28 cellular contexts compared by ENCODE assay signal in the genomic region with DNA sequence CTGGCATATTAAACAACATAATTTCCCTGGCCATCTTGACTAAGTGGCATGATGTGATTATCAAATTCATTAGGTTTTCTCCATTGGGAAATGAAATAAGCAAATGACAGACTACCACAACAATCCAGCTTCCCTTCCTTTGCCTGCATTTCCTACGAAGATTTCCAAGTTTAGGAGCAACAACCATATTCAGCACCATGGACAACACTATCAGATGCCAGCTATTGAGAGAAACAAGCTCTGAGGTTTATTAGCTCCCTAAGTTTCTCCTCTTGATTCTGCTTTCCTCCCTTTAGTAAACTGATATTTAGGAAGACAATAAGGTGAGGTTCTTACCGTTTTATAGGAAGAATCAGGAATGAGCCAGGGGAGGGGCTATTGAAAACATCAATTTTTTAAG. TPM values are rescaled to one million over a fixed set of nuclear protein-coding genes. Genes with fewer than 3 reads are reported as not detected.
DNase-seq lines count a peak whose midpoint lies in the region; ATAC-seq and TF ChIP-seq lines count a peak whose summit lies in the region.
"Had no signal": no experiment of that assay in that cellular context is flagged by ENCODE, and none has a peak within 500 bp of the region (broad histone marks: within the 10 kb centered on the region; RNA-seq: fewer than 3 reads in every experiment).

No MANE protein-coding gene starts in this region.

- H3K27me3 Mint-ChIP-seq in GM23338 (ENCODE audit: insufficient read depth, low read depth, poor library complexity) (no peaks in the 10 kb centered on the region), endothelial cell (ENCODE audit: unreplicated experiment) (no peaks in the 10 kb centered on the region)
- peaks cover 33% of the 10 kb centered on the region for H3K27me3 Mint-ChIP-seq in activated T-cell treated with anti-CD3 and anti-CD28 coated beads, Interleukin-2, amount 50 U/mL, for 72 hours (ENCODE audit: low read depth)
- H3K27me3 Mint-ChIP-seq: activated CD4-positive, alpha-beta memory T cell treated with anti-CD3 and anti-CD28 coated beads for 36 hours; CD4-positive, alpha-beta memory T cell; stimulated activated naive CD8-positive, alpha-beta T cell treated with anti-CD3 and anti-CD28 coated beads, Interleukin-15, Interleukin-2, amounts not matched to agents 100 ng/mL and 50 ng/mL, for 24 hours; T-helper 17 cell had no signal

- ATAC-seq in GM23338: no peak; the same call in 2 of the 3 replicates
- no peak for ATAC-seq in activated T-cell treated with anti-CD3 and anti-CD28 coated beads, Interleukin-2, amount 50 U/mL, for 72 hours (replicated peaks in 1 of 2)
- ATAC-seq: activated T-cell treated with anti-CD3 and anti-CD28 coated beads, Interleukin-2, amount 50 U/mL, for 4 hours; left lobe of liver; T-helper 17 cell had no signal

- H3K79me2 ChIP-seq in GM23338 (replicated peaks; ENCODE audit: insufficient read depth): no peaks in the 10 kb centered on the region

- no peaks in the 10 kb centered on the region for H4K20me1 ChIP-seq in GM23338 (replicated peaks; ENCODE audit: insufficient read depth)

- H3K27ac ChIP-seq in GM23338 (ENCODE audit: low read depth): no peak overlapping the region
- H3K27ac ChIP-seq: esophagus squamous epithelium, HL-60, sigmoid colon, VCaP had no signal

- TF ChIP-seq CTCF in GM23338 (conservative IDR thresholded peaks at IDR 0.05; ENCODE audit: low read depth in 2 of 2) (no peak), endothelial cell (IDR thresholded peaks at IDR 0.05; ENCODE audit: unreplicated experiment) (no peak)

- no peaks in the 10 kb centered on the region for H3K9me2 ChIP-seq in GM23338 (ENCODE audit: insufficient read depth)

- no peak overlapping the region for H3K4me2 ChIP-seq in GM23338

- no peaks in the 10 kb centered on the region for H3K36me3 ChIP-seq in GM23338 (ENCODE audit: insufficient read depth)
- H3K36me3 ChIP-seq: esophagus squamous epithelium, sigmoid colon had no signal

- H2AFZ ChIP-seq in GM23338: no peak overlapping the region

- H3K4me1 Mint-ChIP-seq in GM23338: peaks cover 20% of the 10 kb centered on the region
- H3K4me1 Mint-ChIP-seq in endothelial cell (ENCODE audit: unreplicated experiment): no peaks in the 10 kb centered on the region
- H3K4me1 Mint-ChIP-seq in activated T-cell treated with anti-CD3 and anti-CD28 coated beads, Interleukin-2, amount 50 U/mL, for 72 hours (ENCODE audit: low read depth): no peaks in the 10 kb centered on the region
- H3K4me1 Mint-ChIP-seq: CD4-positive, alpha-beta memory T cell; T-helper 17 cell had no signal

- no peaks in the 10 kb centered on the region for H3F3A ChIP-seq in GM23338 (replicated peaks; ENCODE audit: low read depth)

- H3K9me3 Mint-ChIP-seq in GM23338: no peaks in the 10 kb centered on the region
- H3K9me3 Mint-ChIP-seq in endothelial cell (ENCODE audit: unreplicated experiment): no peaks in the 10 kb centered on the region
- H3K9me3 Mint-ChIP-seq in activated T-cell treated with anti-CD3 and anti-CD28 coated beads, Interleukin-2, amount 50 U/mL, for 72 hours: peaks cover 0 to 2% of the 10 kb centered on the region in 2 donors
- H3K9me3 Mint-ChIP-seq: activated CD4-positive, alpha-beta memory T cell treated with anti-CD3 and anti-CD28 coated beads for 36 hours; activated T-cell treated with anti-CD3 and anti-CD28 coated beads, Interleukin-2, amount 50 U/mL, for 4 hours; CD4-positive, alpha-beta memory T cell; stimulated activated naive CD8-positive, alpha-beta T cell treated with anti-CD3 and anti-CD28 coated beads, Interleukin-15, Interleukin-2, amounts not matched to agents 100 ng/mL and 50 ng/mL, for 24 hours had no signal

- no peaks in the 10 kb centered on the region for H3K27me3 ChIP-seq in GM23338 (ENCODE audit: insufficient read depth)
- H3K27me3 ChIP-seq: esophagus squamous epithelium, sigmoid colon had no signal

- H3K27ac Mint-ChIP-seq in GM23338 (no peak overlapping the region), endothelial cell (ENCODE audit: unreplicated experiment) (no peak overlapping the region)
- no peak overlapping the region for H3K27ac Mint-ChIP-seq in activated T-cell treated with anti-CD3 and anti-CD28 coated beads, Interleukin-2, amount 50 U/mL, for 72 hours
- H3K27ac Mint-ChIP-seq: activated CD4-positive, alpha-beta memory T cell treated with anti-CD3 and anti-CD28 coated beads for 36 hours; CD4-positive, alpha-beta memory T cell; stimulated activated naive CD8-positive, alpha-beta T cell treated with anti-CD3 and anti-CD28 coated beads, Interleukin-15, Interleukin-2, amounts not matched to agents 100 ng/mL and 50 ng/mL, for 24 hours; T-helper 17 cell had no signal

- no peak overlapping the region for H3K4me3 Mint-ChIP-seq in GM23338
- H3K4me3 Mint-ChIP-seq in endothelial cell (ENCODE audit: unreplicated experiment): no peak overlapping the region
- no peak overlapping the region for H3K4me3 Mint-ChIP-seq in activated T-cell treated with anti-CD3 and anti-CD28 coated beads, Interleukin-2, amount 50 U/mL, for 72 hours
- H3K4me3 Mint-ChIP-seq: activated CD4-positive, alpha-beta memory T cell treated with anti-CD3 and anti-CD28 coated beads for 36 hours; activated T-cell treated with anti-CD3 and anti-CD28 coated beads, Interleukin-2, amount 50 U/mL, for 4 hours; CD4-positive, alpha-beta memory T cell; stimulated activated naive CD8-positive, alpha-beta T cell treated with anti-CD3 and anti-CD28 coated beads, Interleukin-15, Interleukin-2, amounts not matched to agents 100 ng/mL and 50 ng/mL, for 24 hours; T-helper 17 cell had no signal

- H3K36me3 Mint-ChIP-seq in GM23338 (ENCODE audit: low read depth) (no peaks in the 10 kb centered on the region), endothelial cell (ENCODE audit: low read depth, unreplicated experiment) (no peaks in the 10 kb centered on the region)
- H3K36me3 Mint-ChIP-seq in activated T-cell treated with anti-CD3 and anti-CD28 coated beads, Interleukin-2, amount 50 U/mL, for 72 hours (ENCODE audit: insufficient read depth in 2 of 2): no peaks in the 10 kb centered on the region
- H3K36me3 Mint-ChIP-seq: activated CD4-positive, alpha-beta memory T cell treated with anti-CD3 and anti-CD28 coated beads for 36 hours; CD4-positive, alpha-beta memory T cell had no signal

- H3K4me1 ChIP-seq in GM23338 (ENCODE audit: insufficient read depth): no peaks in the 10 kb centered on the region
- H3K4me1 ChIP-seq: esophagus squamous epithelium, sigmoid colon had no signal

- DNase-seq in GM23338 (ENCODE audit: low spot score) (peak; percentile 49), RKO (ENCODE audit: low spot score) (peak; percentile 50), endothelial cell (ENCODE audit: low spot score) (peak; percentile 7), lung microvascular endothelial cell (ENCODE audit: low read depth in 2 of 2) (peak; percentile 0 to 2), DMS153 treated with DMSO at 0.1 percent for 48 hours (lab: John Stamatoyannopoulos, UW; ENCODE audit: unreplicated experiment) (no peak), NCI-H748 (lab: John Stamatoyannopoulos, UW; ENCODE audit: unreplicated experiment) (no peak), NCI-H526 treated with DMSO at 0.1 percent for 48 hours (lab: John Stamatoyannopoulos, UW) (no peak)
- DNase-seq in activated T-cell treated with anti-CD3 and anti-CD28 coated beads, Interleukin-2, amount 50 U/mL, for 72 hours: no peak
- DNase-seq: activated CD4-positive, alpha-beta memory T cell treated with anti-CD3 and anti-CD28 coated beads for 36 hours; activated naive CD4-positive, alpha-beta T cell treated with anti-CD3 and anti-CD28 coated beads, Interleukin-2, amount 50 U/mL, for 16 hours; activated T-cell treated with anti-CD3 and anti-CD28 coated beads, Interleukin-2, amount 50 U/mL, for 4 hours; CD4-positive, alpha-beta memory T cell; DND-41; dorsolateral prefrontal cortex; esophagus squamous epithelium; hippocampal formation; NCI-H1048; NCI-H2029 treated with DMSO at 0.1 percent for 48 hours; NCI-H510A; SHP77 treated with DMSO at 0.1 percent for 48 hours; sigmoid colon; stimulated activated CD4-positive, alpha-beta T cell treated with anti-CD3 and anti-CD28 coated beads, Interleukin-1b, Interleukin-23, amount 100 ng/mL, for 48 hours; T-helper 17 cell had no signal

- H3K4me3 ChIP-seq in GM23338: no peak overlapping the region
- H3K4me3 ChIP-seq: dorsolateral prefrontal cortex, esophagus squamous epithelium, sigmoid colon had no signal

TF ChIP-seq in GM23338, 12 proteins besides CTCF, POLR2A, EP300 and RAD21 (continues in another document):
- TF ChIP-seq, protein P1, sequence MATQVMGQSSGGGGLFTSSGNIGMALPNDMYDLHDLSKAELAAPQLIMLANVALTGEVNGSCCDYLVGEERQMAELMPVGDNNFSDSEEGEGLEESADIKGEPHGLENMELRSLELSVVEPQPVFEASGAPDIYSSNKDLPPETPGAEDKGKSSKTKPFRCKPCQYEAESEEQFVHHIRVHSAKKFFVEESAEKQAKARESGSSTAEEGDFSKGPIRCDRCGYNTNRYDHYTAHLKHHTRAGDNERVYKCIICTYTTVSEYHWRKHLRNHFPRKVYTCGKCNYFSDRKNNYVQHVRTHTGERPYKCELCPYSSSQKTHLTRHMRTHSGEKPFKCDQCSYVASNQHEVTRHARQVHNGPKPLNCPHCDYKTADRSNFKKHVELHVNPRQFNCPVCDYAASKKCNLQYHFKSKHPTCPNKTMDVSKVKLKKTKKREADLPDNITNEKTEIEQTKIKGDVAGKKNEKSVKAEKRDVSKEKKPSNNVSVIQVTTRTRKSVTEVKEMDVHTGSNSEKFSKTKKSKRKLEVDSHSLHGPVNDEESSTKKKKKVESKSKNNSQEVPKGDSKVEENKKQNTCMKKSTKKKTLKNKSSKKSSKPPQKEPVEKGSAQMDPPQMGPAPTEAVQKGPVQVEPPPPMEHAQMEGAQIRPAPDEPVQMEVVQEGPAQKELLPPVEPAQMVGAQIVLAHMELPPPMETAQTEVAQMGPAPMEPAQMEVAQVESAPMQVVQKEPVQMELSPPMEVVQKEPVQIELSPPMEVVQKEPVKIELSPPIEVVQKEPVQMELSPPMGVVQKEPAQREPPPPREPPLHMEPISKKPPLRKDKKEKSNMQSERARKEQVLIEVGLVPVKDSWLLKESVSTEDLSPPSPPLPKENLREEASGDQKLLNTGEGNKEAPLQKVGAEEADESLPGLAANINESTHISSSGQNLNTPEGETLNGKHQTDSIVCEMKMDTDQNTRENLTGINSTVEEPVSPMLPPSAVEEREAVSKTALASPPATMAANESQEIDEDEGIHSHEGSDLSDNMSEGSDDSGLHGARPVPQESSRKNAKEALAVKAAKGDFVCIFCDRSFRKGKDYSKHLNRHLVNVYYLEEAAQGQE (IDR thresholded peaks at IDR 0.05; ENCODE audit: unreplicated experiment): peak; percentile 85

RNA-seq across cellular contexts. Expression of a gene that starts 36.2 kb away (rescaled TPM):
- 2.4 and 3.0 TPM in 2 replicates for total RNA-seq in GM23338 (2014; rRNA removed; shearing (Covaris generic))
- 0.54 and 0.66 TPM in 2 replicates for polyA plus RNA-seq in GM23338 (2016; fragmentation: Nextera tagmentation; extraction: Ambion mirVana)
- total RNA-seq in endothelial cell (ENCODE audit: unreplicated experiment) (0.26 TPM), lung microvascular endothelial cell (not detected in 2 replicates)
- not detected for total RNA-seq in activated T-cell treated with anti-CD3 and anti-CD28 coated beads, Interleukin-2, amount 50 U/mL, for 72 hours
- total RNA-seq: activated CD4-positive, alpha-beta memory T cell treated with anti-CD3 and anti-CD28 coated beads for 36 hours; activated T-cell treated with anti-CD3 and anti-CD28 coated beads, Interleukin-2, amount 50 U/mL, for 4 hours; CD4-positive, alpha-beta memory T cell; left lobe of liver; osteocyte; T-helper 17 cell had no signal
- polyA plus RNA-seq: CD4-positive, alpha-beta memory T cell had no signal

Comparison
In these comparisons a context has a peak if more than half of its experiments do, and no peak if none do; other contexts are left out.
1. DNase-seq: peak in GM23338 (single experiment), RKO (single experiment), endothelial cell (single experiment) and lung microvascular endothelial cell (2 of 2); none in DMS153 treated with DMSO at 0.1 percent for 48 hours (single experiment), activated T-cell treated with anti-CD3 and anti-CD28 coated beads, Interleukin-2, amount 50 U/mL, for 72 hours (0 of 2), NCI-H748 (single experiment) and NCI-H526 treated with DMSO at 0.1 percent for 48 hours (single experiment).